8 cellular contexts compared by ENCODE assay signal in genomic region chr6:26020291-26020982, GRCh38. TPM values are rescaled to one million over a fixed set of nuclear protein-coding genes. Genes with fewer than 3 reads are reported as not detected.
DNase-seq lines count a peak whose midpoint lies in the region; ATAC-seq and TF ChIP-seq lines count a peak whose summit lies in the region.

No MANE protein-coding gene starts in this region.

- no peaks in the 10 kb centered on the region for H3K27me3 ChIP-seq in thoracic aorta (replicated peaks; ENCODE audit: insufficient read depth)

- TF ChIP-seq CTCF in fibroblast of mammary gland (conservative IDR thresholded peaks at IDR 0.05; ENCODE audit: control insufficient read depth, insufficient read depth, low read depth, low read length): no peak
- TF ChIP-seq CTCF in thoracic aorta (IDR thresholded peaks at IDR 0.05): no peak

- H3K9me3 Mint-ChIP-seq in naive thymus-derived CD8-positive, alpha-beta T cell: peaks cover 0 to 10% (median 0%) of the 10 kb centered on the region in 9 donors

- no peaks in the 10 kb centered on the region for H3K27me3 Mint-ChIP-seq in naive thymus-derived CD8-positive, alpha-beta T cell

- H3K4me1 ChIP-seq in thoracic aorta (ENCODE audit: control insufficient read depth in 1 of 2, low read depth in 2 of 2): peaks cover 11 to 24% of the 10 kb centered on the region in 2 donors

- peak overlapping the region; percentile 96 to 98 for H3K27ac ChIP-seq in thoracic aorta

- no peaks in the 10 kb centered on the region for H3K36me3 ChIP-seq in thoracic aorta

- DNase-seq in DMS53 (lab: John Stamatoyannopoulos, UW) (peak; percentile 96), HuH-7.5 (ENCODE audit: low spot score) (peak; percentile 82), RKO (ENCODE audit: low spot score) (peak; percentile 94), fibroblast of mammary gland (ENCODE audit: low read depth) (peak; percentile 95), thoracic aorta (ENCODE audit: low spot score) (no peak)
- DNase-seq in activated T-helper 9 cell treated with anti-CD3 and anti-CD28 coated beads, Interleukin-2, amount 50 U/mL, for 16 hours (ENCODE audit: low read depth): peak; percentile 53
- DNase-seq in naive thymus-derived CD8-positive, alpha-beta T cell: peak; percentile 64 to 94 (median 86)

- peak overlapping the region; percentile 85 to 100 (median 97) for H3K4me3 Mint-ChIP-seq in naive thymus-derived CD8-positive, alpha-beta T cell

- H3K27ac Mint-ChIP-seq in naive thymus-derived CD8-positive, alpha-beta T cell: peak overlapping the region; percentile 93 to 100 (median 100)

- POLR2A ChIA-PET in naive thymus-derived CD8-positive, alpha-beta T cell (lab: Charles Lee): interaction anchor here (0.6 to 16.7 kb wide), 64 partner anchors 9 to 1873 kb away, joined by 3 to 748 read pairs (median 6); partner anchors contain the start of genes HFE and TRIM38

- H3K4me1 Mint-ChIP-seq in naive thymus-derived CD8-positive, alpha-beta T cell: peaks cover 8 to 35% (median 25%) of the 10 kb centered on the region in 4 donors

- no peaks in the 10 kb centered on the region for H3K9me3 ChIP-seq in thoracic aorta

- H3K36me3 Mint-ChIP-seq in naive thymus-derived CD8-positive, alpha-beta T cell: no peaks in the 10 kb centered on the region

- H3K4me3 ChIP-seq in fibroblast of mammary gland (ENCODE audit: control insufficient read depth, low read depth, low read length) (peak overlapping the region; percentile 75), thoracic aorta (peak overlapping the region; percentile 84)

- peak; percentile 48 for ATAC-seq in GM21528 (IDR thresholded peaks at IDR 0.05; ENCODE audit: low FRiP score, unreplicated experiment)
- peak; percentile 50 to 57 for ATAC-seq in naive thymus-derived CD8-positive, alpha-beta T cell
- peak; percentile 82 for ATAC-seq in thoracic aorta (ENCODE audit: insufficient number of reproducible peaks, low FRiP score, low read depth)

RNA-seq across cellular contexts. Expression of gene TRIM38, which starts 57.8 kb away (rescaled TPM):
- 10 to 100 TPM; 28.5 to 29.7 TPM for total RNA-seq in naive thymus-derived CD8-positive, alpha-beta T cell
- polyA plus RNA-seq in naive thymus-derived CD8-positive, alpha-beta T cell: 1 to 10 TPM; 4.3 to 7.4 (median 5.9) TPM
- 10 to 100 TPM; 19.5 to 25.1 TPM for total RNA-seq in thoracic aorta
